In genomic region chr2:106115250-106115649, GRCh38 we compare ENCODE assay signal across 8 cellular contexts.
A peak's percentile ranks its signal among the peaks of the same experiment; 100 is the strongest.
DNase-seq lines count a peak whose midpoint lies in the region; ATAC-seq, FAIRE-seq and TF ChIP-seq lines count a peak whose summit lies in the region.

No MANE protein-coding gene starts in this region.

- H3K27me3 ChIP-seq in thyroid gland: no peaks in the 10 kb centered on the region

- no peak overlapping the region for H3K4me3 ChIP-seq in kidney (ENCODE audit: low read length in 2 of 2)
- H3K4me3 ChIP-seq in thyroid gland (replicated peaks in 1 of 3): no peak overlapping the region

- peak; percentile 71 for ATAC-seq in HG02642 (IDR thresholded peaks at IDR 0.05; ENCODE audit: poor library complexity, unreplicated experiment)
- ATAC-seq in GM21737 (IDR thresholded peaks at IDR 0.05; ENCODE audit: unreplicated experiment): no peak
- ATAC-seq in WTC11: no peak

- no peaks in the 10 kb centered on the region; the same call in 1 of the 2 replicates for H3K27me3 Mint-ChIP-seq in WTC11 (ENCODE audit: low read depth)

- H3K36me3 ChIP-seq in kidney (ENCODE audit: control insufficient read depth in 1 of 2, insufficient read depth in 2 of 2, low read length in 2 of 2) (peaks cover 0 to 13% of the 10 kb centered on the region in 2 donors), thyroid gland (peaks cover 10 to 23% of the 10 kb centered on the region in 2 donors)

- no peak for TF ChIP-seq POLR2A in thyroid gland (IDR thresholded peaks at IDR 0.05)

- H3K9me3 ChIP-seq in kidney (ENCODE audit: control insufficient read depth in 1 of 2, low read length in 2 of 2) (no peaks in the 10 kb centered on the region), thyroid gland (no peaks in the 10 kb centered on the region)

- FAIRE-seq in kidney (lab: Jason Lieb, UNC): no peak

- 93 to 100% methylated on average over 2 of the region's 2 CpGs for WGBS in thyroid gland, 2 donors

- TF ChIP-seq CTCF in kidney (IDR thresholded peaks at IDR 0.05; ENCODE audit: borderline replicate concordance, extremely low read depth, insufficient read depth) (no peak), thyroid gland (IDR thresholded peaks at IDR 0.05) (no peak), WTC11 (IDR thresholded peaks at IDR 0.05) (no peak)

- peaks cover 23% of the 10 kb centered on the region for H3K4me1 Mint-ChIP-seq in WTC11

- H3K4me1 ChIP-seq in kidney (ENCODE audit: control insufficient read depth in 1 of 2, insufficient read depth in 1 of 2, low read depth in 1 of 2, low read length in 2 of 2) (peaks cover 15 to 17% of the 10 kb centered on the region in 2 donors), thyroid gland (no peaks in the 10 kb centered on the region)

- CTCF ChIA-PET in WTC11 (lab: Charles Lee): no interaction called here

- peaks cover 26% of the 10 kb centered on the region for H3K36me3 Mint-ChIP-seq in WTC11

- DNase-seq in DMS53 (lab: John Stamatoyannopoulos, UW) (peak; percentile 80), T1000 (lab: John Stamatoyannopoulos, UW) (peak; percentile 58), kidney (no peak), cerebellum (ENCODE audit: low spot score) (no peak), thyroid gland (no peak), WTC11 (ENCODE audit: low spot score) (no peak)

- intact Hi-C loops in kidney (cut with DNase I) (no loop called here), thyroid gland (cut with DNase I) (loop anchor here (10.0 kb wide), 1 partner anchor 70 kb away; no protein-coding TSS in a partner anchor)

- H3K27ac Mint-ChIP-seq in WTC11: no peak overlapping the region

- H3K27ac ChIP-seq in kidney (ENCODE audit: low read depth in 2 of 2, low read length in 2 of 2) (peak overlapping the region; percentile 81 to 88), thyroid gland (no peak overlapping the region)

- H3K9me3 Mint-ChIP-seq in WTC11: no peaks in the 10 kb centered on the region

- no peak overlapping the region for H3K4me3 Mint-ChIP-seq in WTC11

- POLR2A ChIA-PET in WTC11 (lab: Charles Lee): no interaction called here

- H3K9ac ChIP-seq in kidney (ENCODE audit: low read length in 2 of 2): no peak overlapping the region

TF ChIP-seq in WTC11, 78 proteins besides CTCF, POLR2A, EP300 and RAD21:
- TF ChIP-seq NFYB (CRISPR knock-in tag; conservative IDR thresholded peaks at IDR 0.05; ENCODE audit: low read depth): no peak

Comparison
In these comparisons a context has a peak if more than half of its experiments do, and no peak if none do; other contexts are left out.
1. DNase-seq: peak in DMS53 (single experiment) and T1000 (single experiment); none in kidney (single experiment), cerebellum (single experiment), thyroid gland (0 of 2) and WTC11 (single experiment).
2. H3K27ac ChIP-seq: peak in kidney (2 of 2); none in thyroid gland (0 of 3).